ENCODE assay signal across 30 cellular contexts in the genomic region with DNA sequence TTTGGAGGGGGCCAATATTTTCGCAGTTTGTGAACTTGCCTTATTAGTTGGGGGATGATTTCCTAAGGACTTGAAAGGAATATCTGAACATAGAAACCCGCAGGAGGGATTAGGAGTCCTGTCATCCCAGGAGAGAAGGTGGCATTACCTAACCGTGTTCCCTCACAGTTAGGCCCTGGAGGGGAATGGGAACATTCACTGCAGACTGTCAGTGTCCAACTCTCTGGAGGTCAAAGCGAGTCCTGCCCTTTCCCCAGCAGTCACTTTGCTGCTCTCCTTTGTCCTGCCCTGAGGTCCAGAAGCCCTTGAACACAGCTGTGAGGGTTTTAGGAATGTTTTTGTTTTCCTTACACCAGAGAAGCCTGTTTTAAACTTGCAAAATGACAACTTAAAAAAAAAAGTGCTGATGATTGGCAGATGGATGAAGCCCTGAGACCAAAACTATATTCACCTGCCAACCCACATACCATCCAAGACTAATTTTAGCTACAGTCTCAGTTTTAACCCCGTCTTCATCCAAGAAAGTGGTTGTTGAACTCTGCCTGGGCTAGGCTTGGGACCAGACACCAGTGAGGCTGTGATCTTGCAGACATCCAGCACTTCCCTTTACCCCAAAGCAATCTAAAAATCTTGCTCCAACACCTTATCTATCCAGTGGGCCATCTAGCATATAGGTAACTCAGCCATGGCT.
"Had no signal": no experiment of that assay in that cellular context is flagged by ENCODE, and none has a peak within 500 bp of the region (broad histone marks: within the 10 kb centered on the region; RNA-seq: fewer than 3 reads in every experiment).

No MANE protein-coding gene starts in this region.

- H3K27me3 Mint-ChIP-seq: brain had no signal

- H3K36me3 ChIP-seq: WERI-Rb-1 had no signal

- FAIRE-seq: bronchial epithelial cell had no signal

- H3K27ac ChIP-seq: WERI-Rb-1 had no signal

- DNase-seq: activated CD4-positive, alpha-beta memory T cell treated with anti-CD3 and anti-CD28 coated beads, Interleukin-2, amount 10 ng/mL, durations not matched to agents 7 days and 5 days; activated CD4-positive, alpha-beta T cell treated with anti-CD3 and anti-CD28 coated beads for 1 hour; activated CD4-positive, alpha-beta T cell treated with anti-CD3 and anti-CD28 coated beads for 48 hours; activated CD4-positive, CD25-positive, alpha-beta regulatory T cell; activated CD8-positive, alpha-beta memory T cell treated with anti-CD3 and anti-CD28 coated beads for 24 hours; activated CD8-positive, alpha-beta memory T cell treated with anti-CD3 and anti-CD28 coated beads, Interleukin-2, amount 10 ng/mL, durations not matched to agents 7 days and 5 days; activated CD8-positive, alpha-beta memory T cell treated with anti-CD3 and anti-CD28 coated beads, Interleukin-2, amount 50 U/mL, for 48 hours; activated effector memory CD4-positive, alpha-beta T cell treated with Interleukin-2 at 50 U/mL for 16 hours; activated naive CD4-positive, alpha-beta T cell treated with anti-CD3 and anti-CD28 coated beads, Interleukin-2, amount 10 ng/mL, durations not matched to agents 7 days and 5 days; activated naive CD8-positive, alpha-beta T cell treated with anti-CD3 and anti-CD28 coated beads, Interleukin-2, amount 50 U/mL, for 24 hours; activated T-cell treated with anti-CD3 and anti-CD28 coated beads, Interleukin-2, amount 50 U/mL, for 48 hours; anterior cingulate cortex; central memory CD4-positive, alpha-beta T cell; NCI-H1105; NCI-H1417 treated with DMSO at 0.1 percent for 48 hours; NCI-H187 treated with DMSO at 0.1 percent for 48 hours; NCI-H2081; NCI-H2171 treated with DMSO at 0.1 percent for 48 hours; NCI-H2227 treated with DMSO at 0.1 percent for 48 hours; NCI-H446 treated with DMSO at 0.1 percent for 48 hours; NCI-H524; NCI-H69; NCI-H82; SW 1271; T1000; WERI-Rb-1 had no signal

- H3K4me1 Mint-ChIP-seq: activated CD4-positive, alpha-beta memory T cell treated with anti-CD3 and anti-CD28 coated beads, Interleukin-2, amount 10 ng/mL, durations not matched to agents 7 days and 5 days; activated CD8-positive, alpha-beta memory T cell treated with anti-CD3 and anti-CD28 coated beads, Interleukin-2, amount 10 ng/mL, durations not matched to agents 7 days and 5 days; activated naive CD4-positive, alpha-beta T cell treated with anti-CD3 and anti-CD28 coated beads, Interleukin-2, amount 10 ng/mL, durations not matched to agents 7 days and 5 days; activated naive CD8-positive, alpha-beta T cell treated with anti-CD3 and anti-CD28 coated beads, Interleukin-2, amount 50 U/mL, for 24 hours; brain had no signal

- ATAC-seq: activated CD8-positive, alpha-beta memory T cell treated with anti-CD3 and anti-CD28 coated beads, Interleukin-2, amount 10 ng/mL, durations not matched to agents 7 days and 5 days; activated naive CD8-positive, alpha-beta T cell treated with anti-CD3 and anti-CD28 coated beads, Interleukin-2, amount 50 U/mL, for 24 hours; Panc1 had no signal

- H3K27ac Mint-ChIP-seq: activated CD4-positive, alpha-beta memory T cell treated with anti-CD3 and anti-CD28 coated beads, Interleukin-2, amount 10 ng/mL, durations not matched to agents 7 days and 5 days; activated CD8-positive, alpha-beta memory T cell treated with anti-CD3 and anti-CD28 coated beads, Interleukin-2, amount 10 ng/mL, durations not matched to agents 7 days and 5 days; activated naive CD4-positive, alpha-beta T cell treated with anti-CD3 and anti-CD28 coated beads, Interleukin-2, amount 10 ng/mL, durations not matched to agents 7 days and 5 days; activated naive CD8-positive, alpha-beta T cell; activated naive CD8-positive, alpha-beta T cell treated with anti-CD3 and anti-CD28 coated beads, Interleukin-2, amount 50 U/mL, for 24 hours; brain had no signal

- H3K4me3 Mint-ChIP-seq: activated CD4-positive, alpha-beta memory T cell treated with anti-CD3 and anti-CD28 coated beads, Interleukin-2, amount 10 ng/mL, durations not matched to agents 7 days and 5 days; activated CD8-positive, alpha-beta memory T cell treated with anti-CD3 and anti-CD28 coated beads, Interleukin-2, amount 10 ng/mL, durations not matched to agents 7 days and 5 days; activated naive CD4-positive, alpha-beta T cell treated with anti-CD3 and anti-CD28 coated beads, Interleukin-2, amount 10 ng/mL, durations not matched to agents 7 days and 5 days; activated naive CD8-positive, alpha-beta T cell; activated naive CD8-positive, alpha-beta T cell treated with anti-CD3 and anti-CD28 coated beads, Interleukin-2, amount 50 U/mL, for 24 hours; brain had no signal

- H3K36me3 Mint-ChIP-seq: activated CD8-positive, alpha-beta memory T cell treated with anti-CD3 and anti-CD28 coated beads, Interleukin-2, amount 10 ng/mL, durations not matched to agents 7 days and 5 days; activated naive CD4-positive, alpha-beta T cell treated with anti-CD3 and anti-CD28 coated beads, Interleukin-2, amount 10 ng/mL, durations not matched to agents 7 days and 5 days; activated naive CD8-positive, alpha-beta T cell; brain had no signal
